In the genomic region with DNA sequence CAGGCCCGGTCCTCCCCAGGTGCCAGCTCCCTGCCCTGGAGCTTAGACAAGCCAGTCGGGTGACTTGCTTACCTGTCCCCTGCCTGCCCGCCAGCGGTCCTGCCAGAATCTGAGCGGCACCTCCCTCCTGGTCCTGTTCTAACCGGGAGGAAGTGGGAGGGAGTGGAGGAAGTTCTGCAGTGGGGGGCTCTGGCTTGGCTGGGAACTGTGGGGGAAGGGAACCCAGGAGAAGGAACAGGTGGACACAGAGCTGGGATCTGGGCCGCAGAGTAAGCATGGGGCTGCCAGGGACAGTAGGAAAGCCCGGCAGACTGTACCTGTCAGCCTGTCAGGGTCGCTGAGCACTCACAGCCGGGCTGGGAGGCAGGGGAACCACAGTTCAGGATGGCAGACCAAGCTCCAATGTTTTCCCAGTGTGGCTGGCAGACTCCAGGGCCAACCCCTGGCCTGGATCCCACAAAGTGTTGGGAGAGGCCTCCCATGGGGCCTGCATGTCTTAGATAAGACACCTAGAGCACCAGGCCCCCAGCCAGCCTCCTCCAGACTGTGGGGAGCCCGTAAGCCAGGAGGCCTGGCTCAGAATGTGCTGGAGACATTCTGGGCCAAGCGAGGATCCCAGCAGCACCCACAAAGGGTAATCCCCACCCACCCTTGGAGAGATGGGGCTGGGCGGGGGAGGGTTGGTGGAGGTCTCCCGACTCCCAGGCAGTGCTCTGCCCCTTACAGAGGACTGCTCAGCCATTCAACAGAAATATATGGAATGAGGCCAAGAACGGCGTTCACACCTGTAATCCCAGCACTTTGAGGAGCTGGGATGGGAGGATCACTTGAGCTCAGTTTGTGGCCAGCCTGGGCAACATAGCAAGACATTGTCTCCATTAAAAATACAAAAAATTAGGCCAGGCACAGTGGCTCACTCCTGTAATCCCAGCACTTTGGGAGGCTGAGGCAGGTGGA, we compare ENCODE assay signal across 9 cellular contexts. TPM values are rescaled to one million over a fixed set of nuclear protein-coding genes. Genes with fewer than 3 reads are reported as not detected.
DNase-seq lines count a peak whose midpoint lies in the region; TF ChIP-seq lines count a peak whose summit lies in the region.
"Had no signal": no experiment of that assay in that cellular context is flagged by ENCODE, and none has a peak within 500 bp of the region (broad histone marks: within the 10 kb centered on the region; RNA-seq: fewer than 3 reads in every experiment).

No MANE protein-coding gene starts in this region.

- DNase-seq in H7 (peak; percentile 50), right atrium auricular region (ENCODE audit: low spot score) (peak; percentile 65), spleen (no peak), SJCRH30 (no peak), NCI-H1417 (lab: John Stamatoyannopoulos, UW) (no peak)
- DNase-seq in NK-92 treated with Interleukin-12 subunit alpha and Interleukin-12 subunit beta, amount 100 ng/mL, for 24 hours (lab: John Stamatoyannopoulos, UW) = no peak
- DNase-seq in activated CD4-positive, alpha-beta T cell treated with anti-CD3 and anti-CD28 coated beads, Interleukin-2, amount 50 U/mL, for 4 hours = no peak
- DNase-seq: NCI-H2227 treated with DMSO at 0.1 percent for 48 hours had no signal

- no peak for TF ChIP-seq POLR2A in spleen (IDR thresholded peaks at IDR 0.05)

- 22 to 38% (median 32%) methylated on average over 16 of the region's 16 CpGs for WGBS in adipose tissue, 3 donors
- 45 to 61% (median 54%) methylated on average over 11 to 16 of the region's 16 CpGs for WGBS in spleen, 5 donors

- H3K36me3 ChIP-seq in H7 (replicated peaks; ENCODE audit: control insufficient read depth, insufficient read depth, low read length) (no peaks in the 10 kb centered on the region), right atrium auricular region (no peaks in the 10 kb centered on the region), spleen (peaks cover 0 to 13% (median 0%) of the 10 kb centered on the region in 6 donors), SJCRH30 (no peaks in the 10 kb centered on the region; the same call in 1 of the 2 replicates)

- H3K9me3 ChIP-seq in right atrium auricular region (no peaks in the 10 kb centered on the region), spleen (no peaks in the 10 kb centered on the region), SJCRH30 (replicated peaks) (no peaks in the 10 kb centered on the region)

- H3K4me3 ChIP-seq in H7 (ENCODE audit: insufficient read depth, low read depth, low read length) = no peak overlapping the region
- peak overlapping the region; percentile 38 for H3K4me3 ChIP-seq in right atrium auricular region
- H3K4me3 ChIP-seq in spleen = peak overlapping the region in 3 of 8 donors; percentile 10 to 39 (median 20)
- no peak overlapping the region for H3K4me3 ChIP-seq in SJCRH30

- TF ChIP-seq CTCF in right atrium auricular region (IDR thresholded peaks at IDR 0.05) = no peak
- TF ChIP-seq CTCF in spleen (IDR thresholded peaks at IDR 0.05 in 8 of 11, conservative IDR thresholded peaks at IDR 0.05 in 3 of 11) = no peak

- H3K27ac ChIP-seq in adipose tissue (ENCODE audit: low read depth, low read length) = peak overlapping the region; percentile 29
- peak overlapping the region; percentile 96 to 99 for H3K27ac ChIP-seq in right atrium auricular region
- H3K27ac ChIP-seq in spleen = peak overlapping the region in 6 of 8 donors; percentile 25 to 81 (median 70)
- H3K27ac ChIP-seq in SJCRH30 = no peak overlapping the region

- peaks cover 0 to 73% of the 10 kb centered on the region in 2 donors for H3K4me1 ChIP-seq in right atrium auricular region
- peaks cover 60 to 77% (median 72%) of the 10 kb centered on the region in 6 donors for H3K4me1 ChIP-seq in spleen
- H3K4me1 ChIP-seq in SJCRH30 = peaks cover 34% of the 10 kb centered on the region

- no peaks in the 10 kb centered on the region for H3K27me3 ChIP-seq in H7 (ENCODE audit: control insufficient read depth, insufficient read depth, low read length)
- no peaks in the 10 kb centered on the region for H3K27me3 ChIP-seq in right atrium auricular region
- H3K27me3 ChIP-seq in spleen (replicated peaks in 1 of 7) = no peaks in the 10 kb centered on the region
- no peaks in the 10 kb centered on the region for H3K27me3 ChIP-seq in SJCRH30

- intact Hi-C loops in spleen (cut with DNase I; ENCODE audit: low total_unique reads) = no loop called here

RNA-seq across cellular contexts. Expression of gene CYB5R3, which starts 2.3 kb away (rescaled TPM):
- total RNA-seq in H7 (2014; rRNA removed; shearing (Covaris generic)) = 75.6 and 86.8 TPM in 2 replicates
- polyA plus RNA-seq in adipose tissue = 100 to 1,000 TPM in 2 of 3 donors, 10 to 100 TPM in 1; 77.4 to 398 (median 294) TPM
- 100 to 1,000 TPM; 265 to 288 TPM for total RNA-seq in right atrium auricular region
- 100 to 1,000 TPM in 4 of 7 donors, 10 to 100 TPM in 3; 61.7 to 134 (median 101) TPM for total RNA-seq in spleen
- 10 to 100 TPM; 37.3 to 79.7 (median 66.7) TPM for polyA plus RNA-seq in spleen
- 71.1 and 73.9 TPM in 2 replicates for total RNA-seq in SJCRH30 (2014; rRNA removed; shearing (Covaris generic))

RNA-seq across cellular contexts. Expression of gene ATP5MGL, which starts 6.4 kb away (rescaled TPM):
- 0.42 TPM in 1 of 2 replicates, not detected in the other for total RNA-seq in H7 (2014; rRNA removed; shearing (Covaris generic))
- polyA plus RNA-seq in adipose tissue = not detected
- total RNA-seq in right atrium auricular region = not detected
- total RNA-seq in spleen = 1 to 10 TPM in 4 of 7 donors, under 1 TPM in 1, not detected in 2; 0.63 to 1.7 (median 1.1) TPM
- polyA plus RNA-seq in spleen = not detected
- total RNA-seq in SJCRH30 (2014; rRNA removed; shearing (Covaris generic)) = 0.51 and 1.2 TPM in 2 replicates

RNA-seq across cellular contexts. Expression of gene POLDIP3, which starts 32.2 kb away (rescaled TPM):
- 43.2 and 47.9 TPM in 2 replicates for total RNA-seq in H7 (2014; rRNA removed; shearing (Covaris generic))
- polyA plus RNA-seq in adipose tissue (10 to 100 TPM; 27.4 to 32.6 (median 30.0) TPM), spleen (10 to 100 TPM; 17.5 to 29.4 (median 23.3) TPM)
- total RNA-seq in right atrium auricular region (10 to 100 TPM; 20.2 to 29.5 TPM), spleen (10 to 100 TPM; 37.0 to 64.7 (median 59.2) TPM)
- total RNA-seq in SJCRH30 (2014; rRNA removed; shearing (Covaris generic)) = 74.8 and 75.8 TPM in 2 replicates

Comparison
In these comparisons a context has a peak if more than half of its experiments do, and no peak if none do; other contexts are left out.
1. DNase-seq: peak in H7 (single experiment) and right atrium auricular region (single experiment); none in spleen (single experiment), SJCRH30 (0 of 2), NK-92 treated with Interleukin-12 subunit alpha and Interleukin-12 subunit beta, amount 100 ng/mL, for 24 hours (single experiment), NCI-H1417 (0 of 3) and activated CD4-positive, alpha-beta T cell treated with anti-CD3 and anti-CD28 coated beads, Interleukin-2, amount 50 U/mL, for 4 hours (0 of 2).
2. H3K4me3 ChIP-seq: peak in right atrium auricular region (2 of 2); none in H7 (single experiment) and SJCRH30 (single experiment).